9 cellular contexts compared by ENCODE assay signal in genomic region chr15:44728232-44728575, GRCh38. TPM values are rescaled to one million over a fixed set of nuclear protein-coding genes. Genes with fewer than 3 reads are reported as not detected.
DNase-seq lines count a peak whose midpoint lies in the region; ATAC-seq and TF ChIP-seq lines count a peak whose summit lies in the region.
"Not testable (repeated sequence)": the region's sequence is repeated elsewhere in the genome, so short reads cannot be mapped to it uniquely, and the experiment has no call there.
"Had no signal": no experiment of that assay in that cellular context is flagged by ENCODE, and none has a peak within 500 bp of the region (broad histone marks: within the 10 kb centered on the region; RNA-seq: fewer than 3 reads in every experiment).

No MANE protein-coding gene starts in this region.

- intact Hi-C loops in A673 (cut with micrococcal nuclease; ENCODE audit: unreplicated experiment) (loop anchor here (2.0 to 10.0 kb wide), 3 partner anchors 183 to 303 kb away; partner anchors contain the start of genes CTDSPL2 and SORD), OCI-LY7 (cut with micrococcal nuclease; ENCODE audit: unreplicated experiment) (loop anchor here (2.0 to 5.0 kb wide), 2 partner anchors 65 to 674 kb away; partner anchors contain the start of gene SPG11), heart right ventricle (cut with DNase I) (loop anchor here in 7 of 10 donors (1.0 to 2.0 kb wide), 4 partner anchors 15 to 65 kb away; partner anchors contain the start of genes B2M (in 4 of the 7), PATL2 (in 4 of the 7) and SPG11 (in 4 of the 7))
- intact Hi-C loops in activated T-helper 1 cell treated with anti-CD3 and anti-CD28 coated beads, Interleukin-12 subunit alpha, Interleukin-12 subunit beta, Interleukin-2, Interleukin-4 antibody, amounts not matched to agents 30 ng/mL and 10 ng/mL and 1 ng/mL, durations not matched to agents 14 hours and 24 hours and 36 hours (cut with micrococcal nuclease): loop anchor here (1.0 to 5.0 kb wide), 8 partner anchors 9 to 901 kb away; partner anchors contain the start of genes CTDSPL2, EIF3J, SPG11 and WDR76

- peaks cover 76% of the 10 kb centered on the region for H3K4me1 Mint-ChIP-seq in activated T-helper 1 cell treated with anti-CD3 and anti-CD28 coated beads, Interleukin-12 subunit alpha, Interleukin-12 subunit beta, Interleukin-2, Interleukin-4 antibody, amounts not matched to agents 30 ng/mL and 10 ng/mL and 1 ng/mL, durations not matched to agents 14 hours and 24 hours and 36 hours (ENCODE audit: low read depth)

- not testable (repeated sequence) for H3K9me3 Mint-ChIP-seq in activated T-helper 1 cell treated with anti-CD3 and anti-CD28 coated beads, Interleukin-12 subunit alpha, Interleukin-12 subunit beta, Interleukin-2, Interleukin-4 antibody, amounts not matched to agents 30 ng/mL and 10 ng/mL and 1 ng/mL, durations not matched to agents 14 hours and 24 hours and 36 hours

- TSS peak; percentile 68 for BruUV-seq in A673 (replicated peaks; lab: Mats Ljungman, UMichigan)
- BruUV-seq in OCI-LY7 (replicated peaks; lab: Mats Ljungman, UMichigan): not testable (repeated sequence)

- ATAC-seq in heart right ventricle: not testable (repeated sequence)

- peak overlapping the region; percentile 100 for H3K4me3 Mint-ChIP-seq in activated T-helper 1 cell treated with anti-CD3 and anti-CD28 coated beads, Interleukin-12 subunit alpha, Interleukin-12 subunit beta, Interleukin-2, Interleukin-4 antibody, amounts not matched to agents 30 ng/mL and 10 ng/mL and 1 ng/mL, durations not matched to agents 14 hours and 24 hours and 36 hours

- peak overlapping the region; percentile 60; the same call in 1 of the 2 replicates for H2AFZ ChIP-seq in OCI-LY7 (ENCODE audit: low read length)

- peak overlapping the region; percentile 99 for H3K27ac Mint-ChIP-seq in activated T-helper 1 cell treated with anti-CD3 and anti-CD28 coated beads, Interleukin-12 subunit alpha, Interleukin-12 subunit beta, Interleukin-2, Interleukin-4 antibody, amounts not matched to agents 30 ng/mL and 10 ng/mL and 1 ng/mL, durations not matched to agents 14 hours and 24 hours and 36 hours

- 67 to 69% methylated on average over 5 of the region's 5 CpGs for WGBS in heart right ventricle, 2 donors

- H3K4me1 ChIP-seq in A673 (ENCODE audit: insufficient read depth, low read length, poor library complexity, severe bottlenecking): peaks cover 42% of the 10 kb centered on the region
- H3K4me1 ChIP-seq in OCI-LY7 (ENCODE audit: insufficient read depth, low read length, poor library complexity, severe bottlenecking): peaks cover 62% of the 10 kb centered on the region
- peaks cover 3 to 79% (median 43%) of the 10 kb centered on the region in 9 donors for H3K4me1 ChIP-seq in heart right ventricle
- peaks cover 21% of the 10 kb centered on the region for H3K4me1 ChIP-seq in muscle layer of colon (ENCODE audit: insufficient read depth, low read length)
- H3K4me1 ChIP-seq in skeletal muscle tissue (ENCODE audit: control insufficient read depth in 3 of 3, insufficient read depth in 3 of 3, low read length in 3 of 3): peaks cover 10 to 33% (median 23%) of the 10 kb centered on the region in 3 donors

- peak; percentile 52 for TF ChIP-seq POLR2A in GM18526 (IDR thresholded peaks at IDR 0.05; ENCODE audit: extremely low read depth, insufficient read length)

- H3K36me3 ChIP-seq in A673 (ENCODE audit: insufficient read depth, low read length, poor library complexity, severe bottlenecking): peaks cover 17% of the 10 kb centered on the region
- not testable (repeated sequence) for H3K36me3 ChIP-seq in OCI-LY7 (ENCODE audit: insufficient read depth, low read length)
- H3K36me3 ChIP-seq in heart right ventricle: peaks cover 0 to 17% (median 6%) of the 10 kb centered on the region in 9 donors
- H3K36me3 ChIP-seq in muscle layer of colon (ENCODE audit: insufficient read depth, low read length): peaks cover 11% of the 10 kb centered on the region
- peaks cover 4 to 12% (median 5%) of the 10 kb centered on the region in 3 donors for H3K36me3 ChIP-seq in skeletal muscle tissue (ENCODE audit: control insufficient read depth in 3 of 3, insufficient read depth in 3 of 3, low read length in 3 of 3)

- H3K9me2 ChIP-seq in OCI-LY7 (ENCODE audit: insufficient read depth, low read length): not testable (repeated sequence)

- not testable (repeated sequence) for H3K9me3 ChIP-seq in A673 (ENCODE audit: low read depth, low read length, poor library complexity, severe bottlenecking); OCI-LY7 (ENCODE audit: low read length); heart right ventricle; muscle layer of colon (ENCODE audit: low read length); skeletal muscle tissue (ENCODE audit: control insufficient read depth in 3 of 3, low read length in 3 of 3)

- H3K27me3 ChIP-seq in A673 (replicated peaks; ENCODE audit: insufficient read depth, low read depth, low read length, poor library complexity); heart right ventricle; muscle layer of colon (ENCODE audit: control insufficient read depth in 1 of 2, insufficient read depth in 2 of 2, low read length in 2 of 2); skeletal muscle tissue (ENCODE audit: control insufficient read depth in 3 of 3, insufficient read depth in 3 of 3, low read length in 3 of 3): not testable (repeated sequence)

- CTCF ChIA-PET in A673 (lab: Charles Lee) (interaction anchor here (1.0 kb wide), 2 partner anchors 15 to 65 kb away, joined by 3 to 5 read pairs; partner anchors contain the start of gene SPG11), OCI-LY7 (lab: Charles Lee; ENCODE audit: unreplicated experiment) (interaction anchor here (1.0 to 1.3 kb wide), 2 partner anchors 9 to 10 kb away, joined by 3 read pairs; no protein-coding TSS in a partner anchor)

- not testable (repeated sequence) for DNase-seq in A673 (ENCODE audit: low spot score); OCI-LY7 (ENCODE audit: low spot score); activated T-helper 1 cell treated with anti-CD3 and anti-CD28 coated beads, Interleukin-12 subunit alpha, Interleukin-12 subunit beta, Interleukin-2, Interleukin-4 antibody, amounts not matched to agents 30 ng/mL and 10 ng/mL and 1 ng/mL, durations not matched to agents 14 hours and 24 hours and 36 hours (ENCODE audit: low spot score); heart right ventricle

- peak overlapping the region; percentile 91 for H3K4me2 ChIP-seq in OCI-LY7 (ENCODE audit: low read length)

- H3K4me3 ChIP-seq in A673 (ENCODE audit: low read depth, low read length, poor library complexity, severe bottlenecking) (peak overlapping the region; percentile 81), OCI-LY7 (ENCODE audit: low read depth, low read length, poor library complexity, severe bottlenecking) (peak overlapping the region; percentile 81), heart right ventricle (peak overlapping the region in 9 of 10 donors; percentile 21 to 84 (median 71)), muscle layer of colon (ENCODE audit: low read depth in 1 of 2, low read length in 2 of 2) (peak overlapping the region; percentile 30 to 88), skeletal muscle tissue (ENCODE audit: low read length in 3 of 3) (peak overlapping the region; percentile 96 to 98 (median 98))

- peaks cover 27% of the 10 kb centered on the region for H3K36me3 Mint-ChIP-seq in activated T-helper 1 cell treated with anti-CD3 and anti-CD28 coated beads, Interleukin-12 subunit alpha, Interleukin-12 subunit beta, Interleukin-2, Interleukin-4 antibody, amounts not matched to agents 30 ng/mL and 10 ng/mL and 1 ng/mL, durations not matched to agents 14 hours and 24 hours and 36 hours (ENCODE audit: low read depth)

- H4K20me1 ChIP-seq in OCI-LY7 (ENCODE audit: insufficient read depth, low read length): not testable (repeated sequence)

- H3K27me3 Mint-ChIP-seq in activated T-helper 1 cell treated with anti-CD3 and anti-CD28 coated beads, Interleukin-12 subunit alpha, Interleukin-12 subunit beta, Interleukin-2, Interleukin-4 antibody, amounts not matched to agents 30 ng/mL and 10 ng/mL and 1 ng/mL, durations not matched to agents 14 hours and 24 hours and 36 hours (ENCODE audit: insufficient read depth): not testable (repeated sequence)

- H3K27ac ChIP-seq in A673 (ENCODE audit: low read depth, low read length, poor library complexity, severe bottlenecking) (peak overlapping the region; percentile 95), OCI-LY7 (ENCODE audit: low read depth, low read length, poor library complexity, severe bottlenecking) (peak overlapping the region; percentile 90), cingulate gyrus (ENCODE audit: low read depth, low read length) (peak overlapping the region; percentile 97), heart right ventricle (peak overlapping the region; percentile 69 to 99 (median 98)), muscle layer of colon (ENCODE audit: low read depth, low read length) (peak overlapping the region; percentile 92), skeletal muscle tissue (ENCODE audit: low read depth, low read length) (peak overlapping the region; percentile 98)

- POLR2A ChIA-PET in A673 (lab: Charles Lee; ENCODE audit: low non-redundant PET): interaction anchor here (0.6 to 1.3 kb wide), 3 partner anchors 17 to 79 kb away, joined by 4 read pairs; partner anchors contain the start of genes B2M and PATL2
- POLR2A ChIA-PET in OCI-LY7 (lab: Charles Lee): interaction anchor here (0.7 to 7.3 kb wide), 10 partner anchors 8 to 691 kb away, joined by 3 to 116 read pairs (median 6); partner anchors contain the start of genes B2M, PATL2, SPG11 and TRIM69

- H3K79me2 ChIP-seq in OCI-LY7 (ENCODE audit: insufficient read depth, low read depth, low read length): peaks cover 13% of the 10 kb centered on the region; the same call in 1 of the 2 replicates

- H3K9ac ChIP-seq in muscle layer of colon (ENCODE audit: low read length) (peak overlapping the region; percentile 47), skeletal muscle tissue (ENCODE audit: low read depth in 1 of 3, low read length in 3 of 3) (peak overlapping the region; percentile 86 to 99 (median 96))

- TF ChIP-seq CTCF in A673 (conservative IDR thresholded peaks at IDR 0.05; ENCODE audit: low read depth, low read length); OCI-LY7 (conservative IDR thresholded peaks at IDR 0.05; ENCODE audit: low read length); heart right ventricle (IDR thresholded peaks at IDR 0.05): not testable (repeated sequence)

RNA-seq across cellular contexts. Expression of gene TRIM69, which starts 8.1 kb away (rescaled TPM):
- total RNA-seq in A673 (2021) (61.0 and 64.4 TPM in 2 replicates), OCI-LY7 (2022) (29.1 and 33.7 TPM in 2 replicates), heart right ventricle (100 to 1,000 TPM in 1 of 10 donors, 10 to 100 TPM in 9; 58.3 to 146 (median 70.4) TPM), skeletal muscle tissue (16.7 TPM)
- total RNA-seq in OCI-LY7 (2014; rRNA removed; shearing (Covaris generic)): 9.8 and 16.3 TPM in 2 replicates
- 43.8 and 46.4 TPM in 2 replicates for total RNA-seq in activated T-helper 1 cell treated with anti-CD3 and anti-CD28 coated beads, Interleukin-12 subunit alpha, Interleukin-12 subunit beta, Interleukin-2, Interleukin-4 antibody, amounts not matched to agents 30 ng/mL and 10 ng/mL and 1 ng/mL, durations not matched to agents 14 hours and 24 hours and 36 hours
- 10 to 100 TPM; 25.2 to 35.0 TPM for polyA plus RNA-seq in heart right ventricle

RNA-seq across cellular contexts. Expression of gene B2M, which starts 16.9 kb away (rescaled TPM):
- 1,596 and 1,873 TPM in 2 replicates for total RNA-seq in A673 (2021)
- total RNA-seq in OCI-LY7 (2014; rRNA removed; shearing (Covaris generic)): 1,738 and 1,761 TPM in 2 replicates
- 1,161 and 1,369 TPM in 2 replicates for total RNA-seq in OCI-LY7 (2022)
- 4,313 and 4,559 TPM in 2 replicates for total RNA-seq in activated T-helper 1 cell treated with anti-CD3 and anti-CD28 coated beads, Interleukin-12 subunit alpha, Interleukin-12 subunit beta, Interleukin-2, Interleukin-4 antibody, amounts not matched to agents 30 ng/mL and 10 ng/mL and 1 ng/mL, durations not matched to agents 14 hours and 24 hours and 36 hours
- total RNA-seq in heart right ventricle: 1,000 to 10,000 TPM in 6 of 10 donors, 100 to 1,000 TPM in 4; 782 to 5,382 (median 1,085) TPM
- 1,000 to 10,000 TPM in 1 of 2 donors, 100 to 1,000 TPM in 1; 833 to 1,897 TPM for polyA plus RNA-seq in heart right ventricle
- 876 TPM for total RNA-seq in skeletal muscle tissue

RNA-seq across cellular contexts. Expression of gene PATL2, which starts 17.1 kb away (rescaled TPM):
- total RNA-seq in A673 (2021): 1.2 and 1.6 TPM in 2 replicates
- 1.1 and 4.8 TPM in 2 replicates for total RNA-seq in OCI-LY7 (2014; rRNA removed; shearing (Covaris generic))
- 8.6 and 8.8 TPM in 2 replicates for total RNA-seq in OCI-LY7 (2022)
- 11.1 and 11.5 TPM in 2 replicates for total RNA-seq in activated T-helper 1 cell treated with anti-CD3 and anti-CD28 coated beads, Interleukin-12 subunit alpha, Interleukin-12 subunit beta, Interleukin-2, Interleukin-4 antibody, amounts not matched to agents 30 ng/mL and 10 ng/mL and 1 ng/mL, durations not matched to agents 14 hours and 24 hours and 36 hours
- total RNA-seq in heart right ventricle: 1 to 10 TPM in 9 of 10 donors, under 1 TPM in 1; 0.77 to 8.6 (median 3.1) TPM
- 1 to 10 TPM in 1 of 2 donors, under 1 TPM in 1; 0.33 to 2.1 TPM for polyA plus RNA-seq in heart right ventricle
- 2.6 TPM for total RNA-seq in skeletal muscle tissue
- total RNA-seq: G401 had no signal
